ENCODE assay signal across 32 cellular contexts in the genomic region with DNA sequence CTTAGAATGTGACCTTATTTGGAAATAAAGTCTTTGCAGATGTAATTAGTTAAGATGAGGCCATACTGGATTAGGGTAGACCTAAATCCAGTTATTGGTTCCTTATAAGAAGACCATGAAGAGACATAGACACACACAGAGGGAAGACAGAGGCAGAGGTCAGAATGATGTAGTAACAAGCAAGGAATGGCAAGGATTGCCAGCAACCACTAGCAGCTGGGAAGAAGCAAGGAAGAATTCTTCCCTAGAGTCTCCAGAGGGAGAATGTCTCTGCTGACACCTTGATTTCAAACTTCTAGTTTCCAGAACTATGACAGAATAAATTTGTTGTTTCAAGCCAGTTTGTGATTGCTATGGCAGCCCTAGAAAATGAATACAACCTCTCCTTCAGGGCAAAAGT.
DNase-seq lines count a peak whose midpoint lies in the region; ATAC-seq, FAIRE-seq and TF ChIP-seq lines count a peak whose summit lies in the region.
"Had no signal": no experiment of that assay in that cellular context is flagged by ENCODE, and none has a peak within 500 bp of the region (broad histone marks: within the 10 kb centered on the region; RNA-seq: fewer than 3 reads in every experiment).

No MANE protein-coding gene starts in this region.

- peaks cover 10% of the 10 kb centered on the region; the same call in 1 of the 2 replicates for H3K79me2 ChIP-seq in SK-N-SH (ENCODE audit: insufficient read depth)
- H3K79me2 ChIP-seq in astrocyte (ENCODE audit: insufficient read depth, low read length) = peaks cover 13% of the 10 kb centered on the region

- peaks cover 10% of the 10 kb centered on the region for H3K4me1 Mint-ChIP-seq in astrocyte (ENCODE audit: low read depth, unreplicated experiment)
- H3K4me1 Mint-ChIP-seq in T-helper 2 cell treated with Interferon-gamma antibody and Interleukin-4, amounts not matched to agents 5 μg/mL and 100 μg/mL, for 36 hours (ENCODE audit: low read depth) = peaks cover under 1% of the 10 kb centered on the region

- no peak for TF ChIP-seq RAD21 in SK-N-SH (IDR thresholded peaks at IDR 0.05; ENCODE audit: low read length)

- no peaks in the 10 kb centered on the region for H3K27me3 Mint-ChIP-seq in astrocyte (ENCODE audit: low read depth, unreplicated experiment)
- no peaks in the 10 kb centered on the region for H3K27me3 Mint-ChIP-seq in T-helper 2 cell treated with Interferon-gamma antibody and Interleukin-4, amounts not matched to agents 5 μg/mL and 100 μg/mL, for 36 hours (ENCODE audit: low read depth)

- H3K27me3 ChIP-seq in SK-N-SH (ENCODE audit: insufficient read depth) (no peaks in the 10 kb centered on the region), astrocyte (ENCODE audit: insufficient read depth, low read length) (no peaks in the 10 kb centered on the region)
- H3K27me3 ChIP-seq: heart left ventricle had no signal

- H3K27ac ChIP-seq in SK-N-SH (ENCODE audit: low read depth in 2 of 2, low read length in 1 of 2) (no peak overlapping the region), astrocyte (ENCODE audit: low read depth, low read length) (no peak overlapping the region), RWPE1 (no peak overlapping the region)
- H3K27ac ChIP-seq: 22Rv1, heart left ventricle, HL-60, prostate gland, SK-N-MC had no signal

- no peak for DNase-seq in SK-N-SH
- peak; percentile 74 for DNase-seq in astrocyte (ENCODE audit: low read depth)
- DNase-seq in fibroblast of the aortic adventitia (ENCODE audit: low read depth) = peak; percentile 61
- no peak for DNase-seq in germinal center (ENCODE audit: low spot score)
- DNase-seq in RWPE1 (ENCODE audit: low spot score) = no peak
- no peak for DNase-seq in T-helper 2 cell treated with Interferon-gamma antibody and Interleukin-4, amounts not matched to agents 5 μg/mL and 100 μg/mL, for 36 hours (ENCODE audit: low spot score)
- DNase-seq: activated CD4-positive, alpha-beta memory T cell treated with anti-CD3 and anti-CD28 coated beads, Interleukin-2, amount 10 ng/mL, durations not matched to agents 7 days and 5 days; activated CD4-positive, CD25-positive, alpha-beta regulatory T cell treated with anti-CD3 and anti-CD28 coated beads, Interleukin-2, amount 50 U/mL, for 72 hours; activated CD8-positive, alpha-beta memory T cell treated with anti-CD3 and anti-CD28 coated beads, Interleukin-2, amount 50 U/mL, for 4 hours; activated naive CD4-positive, alpha-beta T cell treated with Interleukin-2 at 50 U/mL for 16 hours; CD4-positive, alpha-beta T cell; DND-41; heart left ventricle; KG1; kidney; midbrain; naive thymus-derived CD4-positive, alpha-beta T cell; NCI-H1417 treated with DMSO at 0.1 percent for 48 hours; NCI-H2029 treated with DMSO at 0.1 percent for 48 hours; NCI-H526; OCI-M1; stimulated activated CD4-positive, alpha-beta T cell treated with anti-CD3 and anti-CD28 coated beads, Interleukin-4, amount 100 ng/mL, for 24 hours; T-helper 17 cell; trophoblast cell had no signal

- no peak overlapping the region for H3K4me2 ChIP-seq in SK-N-SH
- no peak overlapping the region for H3K4me2 ChIP-seq in astrocyte (ENCODE audit: low read length)

- no peak overlapping the region for H3K9ac ChIP-seq in SK-N-SH
- H3K9ac ChIP-seq in astrocyte (ENCODE audit: low read length) = no peak overlapping the region

- H3K9me2 ChIP-seq in SK-N-SH = no peaks in the 10 kb centered on the region

- H4K20me1 ChIP-seq in SK-N-SH (ENCODE audit: insufficient read depth) (no peaks in the 10 kb centered on the region), astrocyte (ENCODE audit: insufficient read depth, low read length) (peaks cover 14% of the 10 kb centered on the region)

- no peak overlapping the region for H3K4me3 Mint-ChIP-seq in astrocyte (ENCODE audit: unreplicated experiment)
- H3K4me3 Mint-ChIP-seq in T-helper 2 cell treated with Interferon-gamma antibody and Interleukin-4, amounts not matched to agents 5 μg/mL and 100 μg/mL, for 36 hours = no peak overlapping the region
- H3K4me3 Mint-ChIP-seq: activated CD4-positive, alpha-beta memory T cell treated with anti-CD3 and anti-CD28 coated beads, Interleukin-2, amount 10 ng/mL, durations not matched to agents 7 days and 5 days; activated T-helper 1 cell treated with anti-CD3 and anti-CD28 coated beads, Interleukin-12 subunit alpha, Interleukin-12 subunit beta, Interleukin-2, Interleukin-4 antibody, amounts not matched to agents 30 ng/mL and 10 ng/mL and 1 ng/mL, durations not matched to agents 14 hours and 24 hours and 36 hours; CD4-positive, alpha-beta T cell; naive thymus-derived CD4-positive, alpha-beta T cell; T-helper 17 cell had no signal

- CTCF ChIA-PET in SK-N-SH (lab: Yijun Ruan, JAX) (no interaction called here), RWPE1 (lab: Yijun Ruan, JAX) (no interaction called here)

- ATAC-seq in SK-N-SH treated with all-trans-retinoic acid at 6 μM for 48 hours = 0 out of 3 replicates have a peak, but pooled peaks have one; percentile 18
- ATAC-seq in GM21528 (IDR thresholded peaks at IDR 0.05; ENCODE audit: low FRiP score, unreplicated experiment) = no peak
- ATAC-seq: heart left ventricle; naive thymus-derived CD4-positive, alpha-beta T cell; T-helper 17 cell had no signal

- no peaks in the 10 kb centered on the region for H3K36me3 ChIP-seq in SK-N-SH (replicated peaks in 1 of 2; ENCODE audit: control insufficient read depth in 1 of 2, insufficient read depth in 2 of 2, low read length in 1 of 2)
- no peaks in the 10 kb centered on the region for H3K36me3 ChIP-seq in astrocyte (ENCODE audit: insufficient read depth, low read length)
- H3K36me3 ChIP-seq: heart left ventricle, prostate gland had no signal

- H2AFZ ChIP-seq in SK-N-SH (ENCODE audit: low read depth) = no peak overlapping the region
- H2AFZ ChIP-seq in astrocyte (ENCODE audit: low read depth, low read length) = no peak overlapping the region

- no peak for TF ChIP-seq EP300 in SK-N-SH (IDR thresholded peaks at IDR 0.05; ENCODE audit: borderline replicate concordance in 1 of 2, low read depth in 1 of 2, low read length in 1 of 2)

- H3K9me3 ChIP-seq in SK-N-SH (no peaks in the 10 kb centered on the region), astrocyte (ENCODE audit: insufficient read depth, low read depth, low read length) (no peaks in the 10 kb centered on the region)
- H3K9me3 ChIP-seq: heart left ventricle, prostate gland had no signal

- no peaks in the 10 kb centered on the region for H3K9me3 Mint-ChIP-seq in astrocyte (ENCODE audit: unreplicated experiment)
- H3K9me3 Mint-ChIP-seq in T-helper 2 cell treated with Interferon-gamma antibody and Interleukin-4, amounts not matched to agents 5 μg/mL and 100 μg/mL, for 36 hours = no peaks in the 10 kb centered on the region
- H3K9me3 Mint-ChIP-seq: activated CD4-positive, alpha-beta memory T cell treated with anti-CD3 and anti-CD28 coated beads, Interleukin-2, amount 10 ng/mL, durations not matched to agents 7 days and 5 days; activated T-helper 1 cell treated with anti-CD3 and anti-CD28 coated beads, Interleukin-12 subunit alpha, Interleukin-12 subunit beta, Interleukin-2, Interleukin-4 antibody, amounts not matched to agents 30 ng/mL and 10 ng/mL and 1 ng/mL, durations not matched to agents 14 hours and 24 hours and 36 hours; CD4-positive, alpha-beta T cell had no signal

- H3K4me3 ChIP-seq in SK-N-SH (ENCODE audit: low read depth in 2 of 2, low read length in 1 of 2) (no peak overlapping the region), astrocyte (ENCODE audit: insufficient read depth, low read depth, low read length) (no peak overlapping the region), fibroblast of the aortic adventitia (ENCODE audit: low read depth, low read length) (no peak overlapping the region)
- H3K4me3 ChIP-seq: heart left ventricle, prostate gland, SK-N-MC had no signal

- no peak for TF ChIP-seq CTCF in SK-N-SH (IDR thresholded peaks at IDR 0.05)
- no peak for TF ChIP-seq CTCF in astrocyte (IDR thresholded peaks at IDR 0.05; ENCODE audit: insufficient read depth, low read depth, low read length)
- TF ChIP-seq CTCF in fibroblast of the aortic adventitia (IDR thresholded peaks at IDR 0.05; ENCODE audit: insufficient read depth, low read length) = no peak
- no peak for TF ChIP-seq CTCF in RWPE1 (conservative IDR thresholded peaks at IDR 0.05; ENCODE audit: low read depth)

- FAIRE-seq in astrocyte (lab: Jason Lieb, UNC) = no peak
- FAIRE-seq: H54, kidney had no signal

- no peak overlapping the region for H3K27ac Mint-ChIP-seq in astrocyte (ENCODE audit: unreplicated experiment)
- no peak overlapping the region for H3K27ac Mint-ChIP-seq in T-helper 2 cell treated with Interferon-gamma antibody and Interleukin-4, amounts not matched to agents 5 μg/mL and 100 μg/mL, for 36 hours
- H3K27ac Mint-ChIP-seq: activated CD4-positive, alpha-beta memory T cell treated with anti-CD3 and anti-CD28 coated beads, Interleukin-2, amount 10 ng/mL, durations not matched to agents 7 days and 5 days; activated T-helper 1 cell treated with anti-CD3 and anti-CD28 coated beads, Interleukin-12 subunit alpha, Interleukin-12 subunit beta, Interleukin-2, Interleukin-4 antibody, amounts not matched to agents 30 ng/mL and 10 ng/mL and 1 ng/mL, durations not matched to agents 14 hours and 24 hours and 36 hours; CD4-positive, alpha-beta T cell; naive thymus-derived CD4-positive, alpha-beta T cell; T-helper 17 cell had no signal

- H3K4me1 ChIP-seq in SK-N-SH (ENCODE audit: control insufficient read depth in 1 of 2, insufficient read depth in 2 of 2, low read depth in 1 of 2, low read length in 1 of 2) = no peaks in the 10 kb centered on the region
- peaks cover 4% of the 10 kb centered on the region for H3K4me1 ChIP-seq in astrocyte (ENCODE audit: insufficient read depth, low read length)
- H3K4me1 ChIP-seq: heart left ventricle, prostate gland had no signal

- POLR2A ChIA-PET in SK-N-SH (lab: Yijun Ruan, JAX) (no interaction called here), RWPE1 (lab: Yijun Ruan, JAX; ENCODE audit: low non-redundant PET) (no interaction called here)

- peaks cover 11% of the 10 kb centered on the region for H3F3A ChIP-seq in SK-N-SH (replicated peaks; ENCODE audit: insufficient read depth)

- H3K36me3 Mint-ChIP-seq in astrocyte (ENCODE audit: low read depth, unreplicated experiment) = no peaks in the 10 kb centered on the region
- no peaks in the 10 kb centered on the region for H3K36me3 Mint-ChIP-seq in T-helper 2 cell treated with Interferon-gamma antibody and Interleukin-4, amounts not matched to agents 5 μg/mL and 100 μg/mL, for 36 hours (ENCODE audit: low read depth)
- H3K36me3 Mint-ChIP-seq: naive thymus-derived CD4-positive, alpha-beta T cell had no signal

TF ChIP-seq in SK-N-SH treated with all-trans-retinoic acid at 6 μM for 48 hours, 23 proteins besides CTCF, POLR2A, EP300 and RAD21 (continues in another document):
- TF ChIP-seq ARNTL (CRISPR knock-in tag; IDR thresholded peaks at IDR 0.05; ENCODE audit: borderline replicate concordance, low read depth) = no peak

TF ChIP-seq in SK-N-SH, 30 proteins besides CTCF, POLR2A, EP300 and RAD21 (continues in another document):
- no peak for TF ChIP-seq NFIC (IDR thresholded peaks at IDR 0.05; ENCODE audit: borderline replicate concordance)
- TF ChIP-seq JUND (IDR thresholded peaks at IDR 0.05) = no peak
- no peak for TF ChIP-seq ELF1 (IDR thresholded peaks at IDR 0.05)

Comparison
In these comparisons a context has a peak if more than half of its experiments do, and no peak if none do; other contexts are left out.
1. DNase-seq: peak in astrocyte (single experiment) and fibroblast of the aortic adventitia (single experiment); none in SK-N-SH (single experiment), germinal center (single experiment), RWPE1 (single experiment) and T-helper 2 cell treated with Interferon-gamma antibody and Interleukin-4, amounts not matched to agents 5 μg/mL and 100 μg/mL, for 36 hours (single experiment).